ENCODE assay signal across 9 cellular contexts in the genomic region with DNA sequence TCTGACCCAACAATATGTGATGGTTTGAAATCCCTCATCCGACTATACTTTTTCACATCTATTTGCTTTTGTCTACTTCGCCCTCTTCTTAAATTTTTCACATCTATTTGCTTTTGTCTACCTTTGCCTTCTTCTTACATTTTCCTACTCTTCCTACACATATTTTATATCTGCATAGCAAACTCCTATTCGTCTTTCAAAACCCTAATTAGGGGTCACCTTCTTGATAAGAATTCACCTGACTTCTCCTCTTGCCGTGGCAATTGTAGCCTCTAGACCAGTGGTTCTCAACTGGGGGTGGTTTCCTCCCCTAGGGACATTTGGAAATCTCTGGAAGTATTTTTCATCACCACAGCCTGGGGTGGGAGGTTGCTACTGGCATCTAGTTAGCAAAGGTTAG.
"Had no signal": no experiment of that assay in that cellular context is flagged by ENCODE, and none has a peak within 500 bp of the region (broad histone marks: within the 10 kb centered on the region; RNA-seq: fewer than 3 reads in every experiment).

No MANE protein-coding gene starts in this region.

- ATAC-seq: HCT116, K562 had no signal

- H3K4me3 ChIP-seq: GM23248, HAP-1, K562 had no signal

- H3K36me3 ChIP-seq: HAP-1 had no signal

- H3K4me1 ChIP-seq: HAP-1 had no signal

- H2AFZ ChIP-seq: GM23248 had no signal

- FAIRE-seq: HTR-8/SVneo, K562 had no signal

- DNase-seq: GM23248, GOT3, H7, IMR-90, KG1 had no signal

- H3K9me3 ChIP-seq: HAP-1 had no signal

- H3K27ac ChIP-seq: GM23248 had no signal
